Comparison of ENCODE assay signal across 1 cellular context in genomic region chr11:121291896-121292502, GRCh38.
A peak's percentile ranks its signal among the peaks of the same experiment; 100 is the strongest.
TF ChIP-seq lines count a peak whose summit lies in the region.

No MANE protein-coding gene starts in this region.

TF ChIP-seq in HepG2, 621 proteins besides CTCF, POLR2A, EP300 and RAD21 (continued from another document):
- TF ChIP-seq FOXO4 (CRISPR knock-in tag; conservative IDR thresholded peaks at IDR 0.05) = 0 out of 2 replicates have a peak, but pooled peaks have one; percentile 61
- no peak for TF ChIP-seq KDM4B (CRISPR knock-in tag; IDR thresholded peaks at IDR 0.05)
- no peak for TF ChIP-seq ZNF276 (CRISPR knock-in tag; IDR thresholded peaks at IDR 0.05; ENCODE audit: low read depth)
- TF ChIP-seq HBP1 (CRISPR knock-in tag; IDR thresholded peaks at IDR 0.05; ENCODE audit: low read depth) = 0 out of 2 replicates have a peak, but pooled peaks have one; percentile 2
- 0 out of 2 replicates have a peak, but pooled peaks have one; percentile 10 for TF ChIP-seq ZBTB26 (CRISPR knock-in tag; IDR thresholded peaks at IDR 0.05; ENCODE audit: borderline replicate concordance)
- no peak for TF ChIP-seq NKX3-1 (CRISPR knock-in tag; IDR thresholded peaks at IDR 0.05)
- no peak for TF ChIP-seq ZNF580 (CRISPR knock-in tag; IDR thresholded peaks at IDR 0.05; ENCODE audit: borderline replicate concordance, low read depth)
- 0 out of 2 replicates have a peak, but pooled peaks have one; percentile 1 for TF ChIP-seq ELF1 (CRISPR knock-in tag; IDR thresholded peaks at IDR 0.05)
- TF ChIP-seq SNAPC5 (CRISPR knock-in tag; IDR thresholded peaks at IDR 0.05; ENCODE audit: borderline replicate concordance) = peak; percentile 67; the same call in 1 of the 2 replicates
- TF ChIP-seq FOXA1 (IDR thresholded peaks at IDR 0.05) = no peak
- TF ChIP-seq FOXA1 (CRISPR knock-in tag; IDR thresholded peaks at IDR 0.05) = 0 out of 2 replicates have a peak, but pooled peaks have one; percentile 23
- TF ChIP-seq ZNF430 (CRISPR knock-in tag; IDR thresholded peaks at IDR 0.05) = peak; percentile 53; the same call in 1 of the 2 replicates
- TF ChIP-seq NBN (conservative IDR thresholded peaks at IDR 0.05) = no peak
- TF ChIP-seq ASH2L (IDR thresholded peaks at IDR 0.05; ENCODE audit: insufficient read length, low read depth, low read length) = no peak
- 0 out of 2 replicates have a peak, but pooled peaks have one; percentile 7 for TF ChIP-seq ZSCAN5A (CRISPR knock-in tag; IDR thresholded peaks at IDR 0.05; ENCODE audit: borderline replicate concordance)
- TF ChIP-seq ZNF124 (CRISPR knock-in tag; IDR thresholded peaks at IDR 0.05) = no peak
- TF ChIP-seq HNF1A (IDR thresholded peaks at IDR 0.05; ENCODE audit: low read depth) = no peak
- no peak for TF ChIP-seq HNF1A (CRISPR knock-in tag; IDR thresholded peaks at IDR 0.05; ENCODE audit: borderline replicate concordance)
- peak; percentile 14; the same call in 1 of the 2 replicates for TF ChIP-seq ZNF512B (CRISPR knock-in tag; IDR thresholded peaks at IDR 0.05; ENCODE audit: borderline replicate concordance)
- 0 out of 2 replicates have a peak, but pooled peaks have one; percentile 11 for TF ChIP-seq ZNF44 (CRISPR knock-in tag; IDR thresholded peaks at IDR 0.05)
- TF ChIP-seq GFI1 (CRISPR knock-in tag; IDR thresholded peaks at IDR 0.05; ENCODE audit: borderline replicate concordance) = 0 out of 2 replicates have a peak, but pooled peaks have one; percentile 51
- TF ChIP-seq ZFX (CRISPR knock-in tag; IDR thresholded peaks at IDR 0.05; ENCODE audit: low read depth) = no peak
- no peak for TF ChIP-seq IKZF4 (CRISPR knock-in tag; IDR thresholded peaks at IDR 0.05; ENCODE audit: borderline replicate concordance, low read depth, not compliant biosample characterization)
- TF ChIP-seq JUND (CRISPR knock-in tag; IDR thresholded peaks at IDR 0.05) = 0 out of 2 replicates have a peak, but pooled peaks have one; percentile 37
- 0 out of 2 replicates have a peak, but pooled peaks have one; percentile 11 for TF ChIP-seq PAXIP1 (CRISPR knock-in tag; conservative IDR thresholded peaks at IDR 0.05)
- TF ChIP-seq ZNF354B (CRISPR knock-in tag; IDR thresholded peaks at IDR 0.05) = 0 out of 2 replicates have a peak, but pooled peaks have one; percentile 44
- no peak for TF ChIP-seq JARID2 (CRISPR knock-in tag; IDR thresholded peaks at IDR 0.05; ENCODE audit: insufficient replicate concordance)
- 0 out of 2 replicates have a peak, but pooled peaks have one; percentile 8 for TF ChIP-seq REPIN1 (CRISPR knock-in tag; IDR thresholded peaks at IDR 0.05; ENCODE audit: borderline replicate concordance, low read depth)
- TF ChIP-seq ZNF567 (CRISPR knock-in tag; IDR thresholded peaks at IDR 0.05; ENCODE audit: borderline replicate concordance) = no peak
- peak; percentile 57; the same call in 1 of the 2 replicates for TF ChIP-seq ELF4 (CRISPR knock-in tag; IDR thresholded peaks at IDR 0.05; ENCODE audit: borderline replicate concordance)
- 0 out of 2 replicates have a peak, but pooled peaks have one; percentile 45 for TF ChIP-seq ARID2 (CRISPR knock-in tag; IDR thresholded peaks at IDR 0.05; ENCODE audit: borderline replicate concordance)
